Comparison of ENCODE assay signal across 25 cellular contexts in genomic region chr4:73401412-73401811, GRCh38. TPM values are rescaled to one million over a fixed set of nuclear protein-coding genes. Genes with fewer than 3 reads are reported as not detected.
DNase-seq lines count a peak whose midpoint lies in the region; ATAC-seq, FAIRE-seq and TF ChIP-seq lines count a peak whose summit lies in the region.
"Had no signal": no experiment of that assay in that cellular context is flagged by ENCODE, and none has a peak within 500 bp of the region (broad histone marks: within the 10 kb centered on the region; RNA-seq: fewer than 3 reads in every experiment).

No MANE protein-coding gene starts in this region.

- no peak overlapping the region for H3K4me3 Mint-ChIP-seq in activated T-cell treated with anti-CD3 and anti-CD28 coated beads, Interleukin-2, amount 50 U/mL, for 24 hours
- H3K4me3 Mint-ChIP-seq: CD14-positive monocyte; CD4-positive, alpha-beta T cell; HFFc6 had no signal

- no peaks in the 10 kb centered on the region for H3K4me1 Mint-ChIP-seq in activated T-cell treated with anti-CD3 and anti-CD28 coated beads, Interleukin-2, amount 50 U/mL, for 24 hours (ENCODE audit: low read depth)
- H3K4me1 Mint-ChIP-seq: CD14-positive monocyte had no signal

- 30% methylated on average over 2 of the region's 2 CpGs for WGBS in K562 (ENCODE audit: insufficient coverage, low coverage, missing lambda C conversion rate)
- whole genome bisulfite sequencing in right lobe of liver (ENCODE audit: insufficient coverage, low coverage, low lambda C conversion rate, missing lambda C conversion rate) = 16% methylated on average over 2 of the region's 2 CpGs
- WGBS in esophagus muscularis mucosa = 48% methylated on average over 2 of the region's 2 CpGs

- no peaks in the 10 kb centered on the region for H3K4me1 ChIP-seq in K562 (replicated peaks in 1 of 2; ENCODE audit: control insufficient read depth in 2 of 2, insufficient read depth in 2 of 2, low read length in 2 of 2)
- peaks cover 0 to 50% (median 15%) of the 10 kb centered on the region in 4 donors for H3K4me1 ChIP-seq in right lobe of liver
- no peaks in the 10 kb centered on the region for H3K4me1 ChIP-seq in esophagus muscularis mucosa
- H3K4me1 ChIP-seq: A549; BE2C; BLaER1 treated with 17β-estradiol and CSF1 and Interleukin-3, amounts not matched to agents 10 nM and 100 nM; HAP-1 had no signal

- BruUV-seq in K562 (replicated peaks; lab: Mats Ljungman, UMichigan) = no TSS peak

- TF ChIP-seq CTCF in K562 (IDR thresholded peaks at IDR 0.05 in 2 of 3, conservative IDR thresholded peaks at IDR 0.05 in 1 of 3; ENCODE audit: insufficient read depth in 2 of 3, low read depth in 1 of 3, low read length in 3 of 3) (no peak), right lobe of liver (IDR thresholded peaks at IDR 0.05) (no peak), esophagus muscularis mucosa (IDR thresholded peaks at IDR 0.05) (no peak)

- no peaks in the 10 kb centered on the region for H3K79me2 ChIP-seq in K562 (ENCODE audit: control insufficient read depth, insufficient read depth, low read length)

- H3K27ac ChIP-seq in K562 (ENCODE audit: extremely low read depth, low read depth, low read length) = no peak overlapping the region
- H3K27ac ChIP-seq in right lobe of liver = peak overlapping the region in 2 of 3 donors; percentile 41 to 91
- H3K27ac ChIP-seq in esophagus muscularis mucosa (replicated peaks in 1 of 4) = no peak overlapping the region
- H3K27ac ChIP-seq: A549; BLaER1 treated with 17β-estradiol and CSF1 and Interleukin-3, amounts not matched to agents 10 nM and 100 nM; GM23248 had no signal

- no peaks in the 10 kb centered on the region for H3K9me3 Mint-ChIP-seq in activated T-cell treated with anti-CD3 and anti-CD28 coated beads, Interleukin-2, amount 50 U/mL, for 24 hours
- H3K9me3 Mint-ChIP-seq: CD4-positive, alpha-beta T cell; HFFc6 had no signal

- no peak for TF ChIP-seq RAD21 in K562 (CRISPR knock-in tag; conservative IDR thresholded peaks at IDR 0.05 in 1 of 2, IDR thresholded peaks at IDR 0.05 in 1 of 2)

- no peak for FAIRE-seq in K562 (lab: Jason Lieb, UNC)
- FAIRE-seq: A549, GM12878, GM19239 had no signal

- H3K9me3 ChIP-seq in K562 (replicated peaks; ENCODE audit: control insufficient read depth, insufficient read depth, low read depth, low read length) (no peaks in the 10 kb centered on the region), right lobe of liver (no peaks in the 10 kb centered on the region), esophagus muscularis mucosa (no peaks in the 10 kb centered on the region)
- H3K9me3 ChIP-seq: A549; BE2C; BLaER1 treated with 17β-estradiol and CSF1 and Interleukin-3, amounts not matched to agents 10 nM and 100 nM; HAP-1 had no signal

- CTCF ChIA-PET in K562 (lab: Yijun Ruan, JAX; ENCODE audit: low intra/inter-chr PET ratio) = interaction anchor here (0.6 kb wide), 1 partner anchor 431 kb away, joined by 3 read pairs; no protein-coding TSS in a partner anchor

- no peaks in the 10 kb centered on the region for H3K36me3 ChIP-seq in K562 (ENCODE audit: control insufficient read depth, insufficient read depth, low read length)
- peaks cover 0 to 22% (median 8%) of the 10 kb centered on the region in 4 donors for H3K36me3 ChIP-seq in right lobe of liver
- H3K36me3 ChIP-seq in esophagus muscularis mucosa = no peaks in the 10 kb centered on the region
- H3K36me3 ChIP-seq: BE2C; BLaER1 treated with 17β-estradiol and CSF1 and Interleukin-3, amounts not matched to agents 10 nM and 100 nM; HAP-1 had no signal

- no peak for TF ChIP-seq POLR2A in K562 (conservative IDR thresholded peaks at IDR 0.05)
- TF ChIP-seq POLR2A in right lobe of liver (IDR thresholded peaks at IDR 0.05) = no peak
- TF ChIP-seq POLR2A in esophagus muscularis mucosa (IDR thresholded peaks at IDR 0.05; ENCODE audit: low read depth) = no peak

- no peaks in the 10 kb centered on the region for H4K20me1 ChIP-seq in K562 (replicated peaks; ENCODE audit: control insufficient read depth, insufficient read depth, low read length)
- H4K20me1 ChIP-seq: BLaER1 treated with 17β-estradiol and CSF1 and Interleukin-3, amounts not matched to agents 10 nM and 100 nM had no signal

- DNase-seq in DMS53 (lab: John Stamatoyannopoulos, UW) = peak; percentile 3
- no peak for DNase-seq in DMS53 treated with DMSO at 0.1 percent for 48 hours (lab: John Stamatoyannopoulos, UW; ENCODE audit: unreplicated experiment)
- DNase-seq in K562 (ENCODE audit: extremely low read depth in 1 of 4, low spot score in 3 of 4) = no peak
- DNase-seq in right lobe of liver = no peak
- DNase-seq in esophagus muscularis mucosa (ENCODE audit: extremely low spot score) = no peak
- no peak for DNase-seq in activated T-cell treated with anti-CD3 and anti-CD28 coated beads, Interleukin-2, amount 50 U/mL, for 24 hours
- DNase-seq: 8988T; ACHN; AML-193; BE2C; Calu3; CD4-positive, alpha-beta T cell; COR-L47; DMS79; EL; GDM1; GM23248; HFFc6 had no signal

- no peak for TF ChIP-seq EP300 in K562 (IDR thresholded peaks at IDR 0.05; ENCODE audit: low read length)
- TF ChIP-seq EP300 in esophagus muscularis mucosa (IDR thresholded peaks at IDR 0.05) = no peak

- ATAC-seq in K562 (no peak), right lobe of liver (no peak)
- ATAC-seq: A549, GM12878 had no signal

- peak overlapping the region; percentile 71; the same call in 1 of the 2 replicates for H2AFZ ChIP-seq in K562 (ENCODE audit: low read depth, low read length)
- H2AFZ ChIP-seq: GM23248 had no signal

- H3K4me3 ChIP-seq in K562 = no peak overlapping the region
- no peak overlapping the region for H3K4me3 ChIP-seq in right lobe of liver
- H3K4me3 ChIP-seq in esophagus muscularis mucosa = no peak overlapping the region
- H3K4me3 ChIP-seq: A549; BLaER1 treated with 17β-estradiol and CSF1 and Interleukin-3, amounts not matched to agents 10 nM and 100 nM; GM12878; GM23248; HAP-1 had no signal

- no peaks in the 10 kb centered on the region for H3K27me3 ChIP-seq in K562 (ENCODE audit: control insufficient read depth in 2 of 2, insufficient read depth in 2 of 2, low read length in 2 of 2)
- no peaks in the 10 kb centered on the region for H3K27me3 ChIP-seq in right lobe of liver
- no peaks in the 10 kb centered on the region for H3K27me3 ChIP-seq in esophagus muscularis mucosa
- H3K27me3 ChIP-seq: BLaER1 treated with 17β-estradiol and CSF1 and Interleukin-3, amounts not matched to agents 10 nM and 100 nM had no signal

- no peak overlapping the region for H3K9ac ChIP-seq in K562 (ENCODE audit: insufficient read depth in 1 of 2, low read depth in 2 of 2, low read length in 2 of 2)
- H3K9ac ChIP-seq: BLaER1 treated with 17β-estradiol and CSF1 and Interleukin-3, amounts not matched to agents 10 nM and 100 nM; GM23248 had no signal

- no peaks in the 10 kb centered on the region for H3K36me3 Mint-ChIP-seq in activated T-cell treated with anti-CD3 and anti-CD28 coated beads, Interleukin-2, amount 50 U/mL, for 24 hours (ENCODE audit: low read depth)
- H3K36me3 Mint-ChIP-seq: CD14-positive monocyte had no signal

- in situ Hi-C loops in K562 (cut with MboI) = no loop called here

- no peak overlapping the region for H3K27ac Mint-ChIP-seq in activated T-cell treated with anti-CD3 and anti-CD28 coated beads, Interleukin-2, amount 50 U/mL, for 24 hours
- H3K27ac Mint-ChIP-seq: CD4-positive, alpha-beta T cell; HFFc6 had no signal

- peaks cover 7% of the 10 kb centered on the region for H3K27me3 Mint-ChIP-seq in activated T-cell treated with anti-CD3 and anti-CD28 coated beads, Interleukin-2, amount 50 U/mL, for 24 hours

- H3K9me1 ChIP-seq in K562 (ENCODE audit: control insufficient read depth, insufficient read depth, low read length) = no peaks in the 10 kb centered on the region

- POLR2A ChIA-PET in K562 (lab: Yijun Ruan, JAX) = no interaction called here

- no peak overlapping the region for H3K4me2 ChIP-seq in K562 (ENCODE audit: insufficient read depth, low read length)
- H3K4me2 ChIP-seq: A549; BLaER1 treated with 17β-estradiol and CSF1 and Interleukin-3, amounts not matched to agents 10 nM and 100 nM had no signal

- intact Hi-C loops in K562 (cut with micrococcal nuclease) (no loop called here), right lobe of liver (cut with DNase I) (loop anchor here in 1 of 2 donors (10.0 kb wide), 1 partner anchor 57 kb away; no protein-coding TSS in a partner anchor), esophagus muscularis mucosa (cut with DNase I) (no loop called here)

RNA-seq across cellular contexts. Expression of gene ALB, which starts 2.7 kb away (rescaled TPM):
- total RNA-seq in K562 (2011; cell fraction: chromatin; rRNA removed; ENCODE audit: low replicate concordance) = not detected in 2 replicates
- not detected in 2 replicates for total RNA-seq in K562 (2011; cell fraction: nucleolus; rRNA removed)
- total RNA-seq in K562 (2011; cell fraction: nucleoplasm; rRNA removed) = not detected in 2 replicates
- 0.12 TPM in 1 of 2 replicates, not detected in the other for total RNA-seq in K562 (2014; rRNA removed)
- total RNA-seq in K562 (2014; rRNA removed; fragmentation: Illumina TruSeq; extraction: Trizol) = 0.18 and 0.38 TPM in 2 replicates
- 0.14 and 0.30 TPM in 2 replicates for total RNA-seq in K562 (2015; rRNA removed; fragmentation: Illumina TruSeq; extraction: Trizol)
- 18.5 and 24.2 TPM in 2 replicates for total RNA-seq in K562 (2021)
- not detected in 2 replicates for polyA plus RNA-seq in K562 (2011; rRNA removed)
- polyA plus RNA-seq in K562 (2011; cell fraction: cytosol; rRNA removed) = 0.09 TPM in 1 of 2 replicates, not detected in the other
- 0.22 TPM in 1 of 2 replicates, not detected in the other for polyA plus RNA-seq in K562 (2011; cell fraction: nucleus; rRNA removed)
- 0.25 and 0.83 TPM in 2 replicates for polyA plus RNA-seq in K562 (2012)
- polyA plus RNA-seq in K562 (2014; fragmentation: Illumina TruSeq; extraction: Trizol) = 0.40 TPM in 1 of 2 replicates, not detected in the other
- under 1 TPM; 0.04 to 0.20 TPM for polyA plus RNA-seq in K562 (2014; fragmentation: Nextera tagmentation; extraction: Ambion mirVana)
- polyA plus RNA-seq in K562 (2014; rRNA removed) = 0.07 and 0.37 TPM in 2 replicates
- polyA minus RNA-seq in K562 (2011; rRNA and poly(A)+ RNA removed) = 0.15 TPM in 1 of 2 replicates, not detected in the other
- polyA minus RNA-seq in K562 (2011; cell fraction: cytosol; rRNA and poly(A)+ RNA removed) = 49.8 TPM in 1 of 2 replicates, not detected in the other
- not detected in 2 replicates for polyA minus RNA-seq in K562 (2011; cell fraction: nucleus; rRNA and poly(A)+ RNA removed)
- over 10,000 TPM; 46,361 to 117,834 (median 75,397) TPM for total RNA-seq in right lobe of liver
- under 1 TPM in 1 of 4 donors, not detected in 3; 0.32 TPM for total RNA-seq in esophagus muscularis mucosa
- total RNA-seq: Calu3, GM23248, H4, HFFc6 had no signal
- polyA plus RNA-seq: CD14-positive monocyte, GM23248 had no signal

RNA-seq across cellular contexts. Expression of gene AFP, which starts 34.6 kb away (rescaled TPM):
- total RNA-seq in K562 (2011; cell fraction: chromatin; rRNA removed; ENCODE audit: low replicate concordance) = not detected in 2 replicates
- total RNA-seq in K562 (2011; cell fraction: nucleolus; rRNA removed) = not detected in 2 replicates
- total RNA-seq in K562 (2011; cell fraction: nucleoplasm; rRNA removed) = not detected in 2 replicates
- total RNA-seq in K562 (2014; rRNA removed) (2.3 and 3.0 TPM in 2 replicates), K562 (2014; rRNA removed; fragmentation: Illumina TruSeq; extraction: Trizol) (5.4 and 5.5 TPM in 2 replicates), K562 (2015; rRNA removed; fragmentation: Illumina TruSeq; extraction: Trizol) (4.7 and 6.2 TPM in 2 replicates), K562 (2021) (2.8 and 2.9 TPM in 2 replicates), right lobe of liver (1 to 10 TPM in 4 of 6 experiments, under 1 TPM in 1, not detected in 1; 0.78 to 3.8 (median 3.4) TPM), esophagus muscularis mucosa (not detected)
- polyA plus RNA-seq in K562 (2011; rRNA removed) (0.22 and 0.47 TPM in 2 replicates), K562 (2014; fragmentation: Illumina TruSeq; extraction: Trizol) (1.8 and 2.5 TPM in 2 replicates), K562 (2014; fragmentation: Nextera tagmentation; extraction: Ambion mirVana) (1 to 10 TPM; 4.6 to 6.0 TPM), K562 (2014; rRNA removed) (2.0 and 2.9 TPM in 2 replicates)
- 0.22 and 0.32 TPM in 2 replicates for polyA plus RNA-seq in K562 (2011; cell fraction: cytosol; rRNA removed)
- polyA plus RNA-seq in K562 (2011; cell fraction: nucleus; rRNA removed) = 0.14 and 0.15 TPM in 2 replicates
- polyA plus RNA-seq in K562 (2012) = 6.2 and 9.5 TPM in 2 replicates
- 0.21 and 0.67 TPM in 2 replicates for polyA minus RNA-seq in K562 (2011; rRNA and poly(A)+ RNA removed)
- polyA minus RNA-seq in K562 (2011; cell fraction: cytosol; rRNA and poly(A)+ RNA removed) = 20.2 TPM in 1 of 2 replicates, not detected in the other
- not detected in 2 replicates for polyA minus RNA-seq in K562 (2011; cell fraction: nucleus; rRNA and poly(A)+ RNA removed)
- total RNA-seq: Calu3; CD4-positive, alpha-beta T cell; GM23248 had no signal
- polyA plus RNA-seq: CD14-positive monocyte, GM12878 had no signal

Comparison
In these comparisons a context has a peak if more than half of its experiments do, and no peak if none do; other contexts are left out.
1. H3K27ac ChIP-seq: peak in right lobe of liver (2 of 3); none in K562 (single experiment) and esophagus muscularis mucosa (0 of 4).
2. RNA of gene ALB, which starts 2.7 kb away (total RNA-seq): 46,361 to 117,834 TPM in right lobe of liver; 0.12 to 24.2 TPM in K562 and 0.32 TPM in esophagus muscularis mucosa; every median in the first group is over 1,000 times any median in the second.